Comparison of ENCODE assay signal across 10 cellular contexts in genomic region chr1:65063025-65063424, GRCh38.
DNase-seq lines count a peak whose midpoint lies in the region; ATAC-seq, FAIRE-seq and TF ChIP-seq lines count a peak whose summit lies in the region.
"Had no signal": no experiment of that assay in that cellular context is flagged by ENCODE, and none has a peak within 500 bp of the region (broad histone marks: within the 10 kb centered on the region; RNA-seq: fewer than 3 reads in every experiment).

No MANE protein-coding gene starts in this region.

- no peak overlapping the region for H4K8ac ChIP-seq in neuronal stem cell (ENCODE audit: low read depth, low read length)

- peak; percentile 52; the same call in 1 of the 2 replicates for TF ChIP-seq RAD21 in HepG2 (CRISPR knock-in tag; IDR thresholded peaks at IDR 0.05)

- H3K79me1 ChIP-seq in neuronal stem cell (ENCODE audit: low read depth, low read length), result peaks cover 8% of the 10 kb centered on the region

- no peak for DNase-seq in CD4-positive, alpha-beta T cell
- DNase-seq in GM12864 (ENCODE audit: low read depth), result no peak
- DNase-seq in OCI-M1 (lab: John Stamatoyannopoulos, UW), result peak; percentile 32
- DNase-seq in HepG2 (ENCODE audit: low spot score), result peak; percentile 20
- no peak for DNase-seq in lower leg skin (ENCODE audit: low spot score in 2 of 2)
- DNase-seq in activated CD8-positive, alpha-beta memory T cell treated with anti-CD3 and anti-CD28 coated beads, Interleukin-2, amount 50 U/mL, for 48 hours, result no peak
- no peak for DNase-seq in neuronal stem cell (ENCODE audit: low spot score)
- DNase-seq: stimulated activated naive CD4-positive, alpha-beta T cell treated with Interleukin-2 at 50 U/mL for 16 hours had no signal

- in situ Hi-C loops in HepG2 (cut with HindIII; ENCODE audit: extremely low pct_ligation_motif_present, low pct_unique_long_range_greater_than_20kb), result loop anchor here (5.0 kb wide), 1 partner anchor 624 kb away; no protein-coding TSS in a partner anchor

- H2BK12ac ChIP-seq in neuronal stem cell (ENCODE audit: low read length), result no peak overlapping the region

- H3K4me1 Mint-ChIP-seq in CD4-positive, alpha-beta T cell (ENCODE audit: low read depth), result peaks cover 67% of the 10 kb centered on the region

- H3K27me3 Mint-ChIP-seq in CD4-positive, alpha-beta T cell, result no peaks in the 10 kb centered on the region

- no peaks in the 10 kb centered on the region for H3K27me3 ChIP-seq in CD4-positive, alpha-beta T cell (ENCODE audit: control insufficient read depth, insufficient read depth, low read length)
- H3K27me3 ChIP-seq in HepG2 (ENCODE audit: control insufficient read depth in 1 of 2, insufficient read depth in 2 of 2, low read length in 2 of 2) (peaks cover 0 to 8% of the 10 kb centered on the region in 2 experiments; a peak in 2 of 5 replicates), neuronal stem cell (ENCODE audit: control insufficient read depth in 3 of 3, insufficient read depth in 3 of 3, low read depth in 1 of 3, low read length in 3 of 3) (no peaks in the 10 kb centered on the region)

- no peak overlapping the region for H3K9ac ChIP-seq in HepG2 (ENCODE audit: insufficient read depth, low read depth, low read length)
- no peak overlapping the region for H3K9ac ChIP-seq in neuronal stem cell (ENCODE audit: low read depth, low read length, poor library complexity)

- H3K36me3 Mint-ChIP-seq in CD4-positive, alpha-beta T cell (ENCODE audit: low read depth), result peaks cover 33% of the 10 kb centered on the region

- no peak overlapping the region for H4K91ac ChIP-seq in neuronal stem cell (ENCODE audit: low read depth, low read length, poor library complexity)

- no peak overlapping the region for H3K27ac ChIP-seq in CD4-positive, alpha-beta T cell (ENCODE audit: low read depth, low read length)
- H3K27ac ChIP-seq in HepG2 (ENCODE audit: extremely low read length, insufficient read depth, low read length) (no peak overlapping the region), neuronal stem cell (replicated peaks; ENCODE audit: low read length) (no peak overlapping the region)
- H3K27ac ChIP-seq: SJSA1 had no signal

- H3K9me3 ChIP-seq in CD4-positive, alpha-beta T cell (ENCODE audit: control insufficient read depth, low read length), result no peaks in the 10 kb centered on the region
- no peaks in the 10 kb centered on the region for H3K9me3 ChIP-seq in HepG2 (ENCODE audit: low read length)
- H3K9me3 ChIP-seq in neuronal stem cell (replicated peaks in 1 of 2; ENCODE audit: control insufficient read depth in 2 of 2, insufficient read depth in 1 of 2, low read depth in 1 of 2, low read length in 2 of 2), result no peaks in the 10 kb centered on the region
- H3K9me3 ChIP-seq: SJSA1 had no signal

- peak; percentile 58 for FAIRE-seq in HepG2 (lab: Jason Lieb, UNC)

- no peak overlapping the region for H2BK15ac ChIP-seq in neuronal stem cell (ENCODE audit: low read length)

- H2BK5ac ChIP-seq in neuronal stem cell (ENCODE audit: low read length), result no peak overlapping the region

- WGBS in HepG2 (ENCODE audit: low lambda C conversion rate), result 27% methylated on average over 6 of the region's 6 CpGs
- 60 to 68% methylated on average over 6 of the region's 6 CpGs for WGBS in lower leg skin, 2 donors
- WGBS in neuronal stem cell (ENCODE audit: extremely low coverage in 2 of 2, insufficient read length in 2 of 2, insufficient replicate concordance in 1 of 2), 2 donors, result no CpG with 5 or more reads among the region's 6 CpGs

- intact Hi-C loops in CD4-positive, alpha-beta T cell (cut with DNase I, micrococcal nuclease), result loop anchor here (2.0 to 10.0 kb wide), 5 partner anchors 96 to 1468 kb away; partner anchors contain the start of genes JAK1 (in 1 of the 2) and PGM1 (in 1 of the 2)
- intact Hi-C loops in HepG2 (cut with micrococcal nuclease; ENCODE audit: unreplicated experiment) (loop anchor here (10.0 kb wide), 1 partner anchor 362 kb away; the partner anchor contains the start of genes LEPR and LEPROT), lower leg skin (cut with DNase I; ENCODE audit: low total_unique reads) (loop anchor here (5.0 kb wide), 1 partner anchor 624 kb away; no protein-coding TSS in a partner anchor)

- H3K4ac ChIP-seq in neuronal stem cell (ENCODE audit: low read length), result no peak overlapping the region

- CTCF ChIA-PET in CD4-positive, alpha-beta T cell (lab: Charles Lee), result interaction anchor here (1.2 to 6.3 kb wide), 3 partner anchors 12 to 97 kb away, joined by 3 to 91 read pairs (median 3); partner anchors contain the start of gene JAK1
- CTCF ChIA-PET in HepG2 (lab: Yijun Ruan, JAX; ENCODE audit: low intra/inter-chr PET ratio, low total read pairs), result interaction anchor here (1.2 to 2.5 kb wide), 3 partner anchors 12 to 625 kb away, joined by 5 to 9 read pairs (median 5); no protein-coding TSS in a partner anchor

- ATAC-seq in CD4-positive, alpha-beta T cell (ENCODE audit: poor library complexity), result no peak
- ATAC-seq in HepG2 (0 out of 3 replicates have a peak, but pooled peaks have one; percentile 13), HG03342 (IDR thresholded peaks at IDR 0.05; ENCODE audit: unreplicated experiment) (no peak)

- H3K23ac ChIP-seq in neuronal stem cell (ENCODE audit: low read depth, low read length, poor library complexity), result no peak overlapping the region

- H2AFZ ChIP-seq in HepG2 (ENCODE audit: low read length), result no peak overlapping the region
- H2AFZ ChIP-seq in neuronal stem cell (ENCODE audit: low read length), result no peak overlapping the region

- peak; percentile 57 for TF ChIP-seq CTCF in CD4-positive, alpha-beta T cell (IDR thresholded peaks at IDR 0.05)
- TF ChIP-seq CTCF in GM12864 (IDR thresholded peaks at IDR 0.05; ENCODE audit: low read depth, low read length, missing control alignments) (peak; percentile 31), HepG2 (CRISPR knock-in tag; IDR thresholded peaks at IDR 0.05) (peak; percentile 65), lower leg skin (IDR thresholded peaks at IDR 0.05) (no peak)

- H3K9me3 Mint-ChIP-seq in CD4-positive, alpha-beta T cell, result no peaks in the 10 kb centered on the region

- H3K4me2 ChIP-seq in HepG2 (ENCODE audit: low read depth, low read length) (no peak overlapping the region), neuronal stem cell (ENCODE audit: insufficient read depth, low read length, poor library complexity, severe bottlenecking) (no peak overlapping the region)

- no peaks in the 10 kb centered on the region for H4K20me1 ChIP-seq in HepG2 (ENCODE audit: insufficient read depth, low read length)

- peak overlapping the region; percentile 40 for H3K27ac Mint-ChIP-seq in CD4-positive, alpha-beta T cell

- no peak overlapping the region for H2AK5ac ChIP-seq in neuronal stem cell (ENCODE audit: low read depth, low read length)

- no peak for TF ChIP-seq EP300 in HepG2 (IDR thresholded peaks at IDR 0.05; ENCODE audit: low read depth in 2 of 2, low read length in 2 of 2)
- no peak for TF ChIP-seq EP300 in HepG2 (CRISPR knock-in tag; IDR thresholded peaks at IDR 0.05; ENCODE audit: borderline replicate concordance)

- POLR2A ChIA-PET in CD4-positive, alpha-beta T cell (lab: Charles Lee), result interaction anchor here (1.0 to 4.5 kb wide), 6 partner anchors 12 to 186 kb away, joined by 3 to 30 read pairs (median 4); no protein-coding TSS in a partner anchor
- POLR2A ChIA-PET in HepG2 (lab: Yijun Ruan, JAX), result no interaction called here

- H3K4me1 ChIP-seq in HepG2 (ENCODE audit: insufficient read depth, low read length), result peaks cover 8% of the 10 kb centered on the region; the same call in 1 of the 2 replicates
- H3K4me1 ChIP-seq in neuronal stem cell (ENCODE audit: control insufficient read depth in 2 of 2, insufficient read depth in 1 of 2, low read depth in 1 of 2, low read length in 2 of 2), result peaks cover 8 to 9% of the 10 kb centered on the region in 2 donors

- TF ChIP-seq POLR2A in HepG2 (IDR thresholded peaks at IDR 0.05; ENCODE audit: insufficient read depth in 1 of 2, low read depth in 2 of 2, low read length in 2 of 2) (no peak), lower leg skin (IDR thresholded peaks at IDR 0.05) (no peak)

- peak overlapping the region; percentile 62 for H3K4me3 Mint-ChIP-seq in CD4-positive, alpha-beta T cell

- no peak overlapping the region for H2BK120ac ChIP-seq in neuronal stem cell (ENCODE audit: low read depth, low read length)

- no peak overlapping the region for H3K4me3 ChIP-seq in GM12864 (ENCODE audit: low read depth, low read length)
- H3K4me3 ChIP-seq in HepG2 (replicated peaks in 1 of 3; ENCODE audit: insufficient read depth in 1 of 3, low read depth in 2 of 3, low read length in 3 of 3), result no peak overlapping the region
- H3K4me3 ChIP-seq in lower leg skin (ENCODE audit: low read depth, poor library complexity, severe bottlenecking), result no peak overlapping the region
- no peak overlapping the region for H3K4me3 ChIP-seq in neuronal stem cell (ENCODE audit: low read length in 2 of 2)
- H3K4me3 ChIP-seq: SJSA1 had no signal

- H3K79me2 ChIP-seq in HepG2 (ENCODE audit: insufficient read depth, low read length), result no peaks in the 10 kb centered on the region

- no peak overlapping the region for H3K14ac ChIP-seq in neuronal stem cell (ENCODE audit: low read length)

- no peaks in the 10 kb centered on the region for H3K36me3 ChIP-seq in HepG2 (replicated peaks in 1 of 2; ENCODE audit: control insufficient read depth in 1 of 2, insufficient read depth in 2 of 2, low read length in 2 of 2)
- H3K36me3 ChIP-seq in neuronal stem cell (replicated peaks in 1 of 2; ENCODE audit: control insufficient read depth in 2 of 2, insufficient read depth in 2 of 2, low read length in 2 of 2), result peaks cover 3 to 7% of the 10 kb centered on the region in 2 donors
- H3K36me3 ChIP-seq: SJSA1 had no signal

- no TSS peak for BruUV-seq in HepG2 (replicated peaks; lab: Mats Ljungman, UMichigan)

- H3K18ac ChIP-seq in neuronal stem cell (ENCODE audit: low read length), result no peak overlapping the region

TF ChIP-seq in HepG2, 621 proteins besides CTCF, POLR2A, EP300 and RAD21:
- TF ChIP-seq ATF1 (CRISPR knock-in tag; IDR thresholded peaks at IDR 0.05) (no peak), ZNF207 (IDR thresholded peaks at IDR 0.05; ENCODE audit: borderline replicate concordance) (no peak), SMC3 (IDR thresholded peaks at IDR 0.05; ENCODE audit: low read length) (peak; percentile 71), REXO4 (CRISPR knock-in tag; IDR thresholded peaks at IDR 0.05; ENCODE audit: borderline replicate concordance) (no peak), STAG1 (CRISPR knock-in tag; IDR thresholded peaks at IDR 0.05) (peak; percentile 72)

Comparison
In these comparisons a context has a peak if more than half of its experiments do, and no peak if none do; other contexts are left out.
1. DNase-seq: peak in OCI-M1 (single experiment) and HepG2 (single experiment); none in CD4-positive, alpha-beta T cell (0 of 10), GM12864 (single experiment), lower leg skin (0 of 2), activated CD8-positive, alpha-beta memory T cell treated with anti-CD3 and anti-CD28 coated beads, Interleukin-2, amount 50 U/mL, for 48 hours (single experiment) and neuronal stem cell (single experiment).
2. CTCF ChIP-seq: peak in CD4-positive, alpha-beta T cell (single experiment), GM12864 (single experiment) and HepG2 (single experiment); none in lower leg skin (0 of 3).